10 cellular contexts compared by ENCODE assay signal in the genomic region with DNA sequence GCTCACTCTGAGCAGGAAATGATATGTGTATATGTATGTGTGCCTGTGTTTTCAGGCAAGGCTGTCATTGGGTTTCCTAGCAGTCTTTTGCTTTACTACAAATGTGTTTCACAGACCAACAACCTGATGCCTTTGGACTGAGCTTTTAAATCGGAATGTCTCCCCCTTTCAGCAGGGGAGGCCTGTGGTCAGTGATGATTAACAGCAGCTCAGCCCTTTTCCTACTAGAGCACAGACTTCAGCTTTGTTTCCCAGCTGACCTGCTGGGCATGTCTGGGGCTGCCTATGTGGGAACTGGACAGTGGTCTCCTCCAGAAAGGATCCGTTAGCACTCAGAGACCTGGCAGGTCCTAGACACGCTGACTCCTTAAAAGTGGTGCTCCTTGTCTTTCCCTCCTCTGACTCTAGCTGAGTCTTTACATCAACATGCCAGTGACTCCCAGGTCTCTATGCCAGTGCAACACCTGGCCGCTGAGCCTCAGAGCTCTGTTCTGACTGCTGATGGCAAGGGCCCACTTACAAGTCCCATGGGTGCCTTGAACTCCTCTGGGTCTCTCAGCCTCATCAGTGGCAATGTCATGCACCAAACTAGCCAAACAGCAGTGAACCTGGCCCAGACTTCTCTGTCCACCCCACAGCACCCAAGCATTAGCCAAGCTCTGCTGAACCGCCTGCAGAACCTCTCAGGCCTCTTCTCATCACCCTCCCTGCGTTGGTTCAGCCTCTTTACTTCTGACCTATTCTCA. TPM values are rescaled to one million over a fixed set of nuclear protein-coding genes. Genes with fewer than 3 reads are reported as not detected.
DNase-seq lines count a peak whose midpoint lies in the region; ATAC-seq and TF ChIP-seq lines count a peak whose summit lies in the region.
"Had no signal": no experiment of that assay in that cellular context is flagged by ENCODE, and none has a peak within 500 bp of the region (broad histone marks: within the 10 kb centered on the region; RNA-seq: fewer than 3 reads in every experiment).

No MANE protein-coding gene starts in this region.

- no peak overlapping the region for H3K4me3 ChIP-seq in AG10803 (ENCODE audit: low read length)
- no peak overlapping the region for H3K4me3 ChIP-seq in Caco-2 (ENCODE audit: low read depth, low read length)
- no peak overlapping the region for H3K4me3 ChIP-seq in colonic mucosa

- BruUV-seq in Caco-2 (replicated peaks; lab: Mats Ljungman, UMichigan), result no TSS peak

- no peak overlapping the region for H3K9ac ChIP-seq in colonic mucosa (ENCODE audit: low read depth in 2 of 2, low read length in 2 of 2)

- peak overlapping the region; percentile 14 to 87 for H3K27ac Mint-ChIP-seq in effector memory CD8-positive, alpha-beta T cell
- H3K27ac Mint-ChIP-seq in nephron (peak overlapping the region in 2 of 3 experiments; percentile 25 to 47), Caco-2 (ENCODE audit: unreplicated experiment) (no peak overlapping the region)

- H3K27me3 ChIP-seq in Caco-2 (replicated peaks; ENCODE audit: control insufficient read depth, insufficient read depth, low read length), result no peaks in the 10 kb centered on the region
- H3K27me3 ChIP-seq in colonic mucosa, result no peaks in the 10 kb centered on the region

- intact Hi-C loops in Caco-2 (cut with micrococcal nuclease; ENCODE audit: unreplicated experiment), result no loop called here
- intact Hi-C loops in colonic mucosa (cut with DNase I), result no loop called here

- POLR2A ChIA-PET in Caco-2 (lab: Charles Lee), result no interaction called here

- no peaks in the 10 kb centered on the region; the same call in 1 of the 2 replicates for H3K4me1 ChIP-seq in Caco-2
- peaks cover 12% of the 10 kb centered on the region for H3K4me1 ChIP-seq in colonic mucosa

- DNase-seq in AG10803 (ENCODE audit: low read depth), result peak; percentile 93
- peak; percentile 42 for DNase-seq in HS-5 (ENCODE audit: low read depth)
- DNase-seq in effector memory CD8-positive, alpha-beta T cell, result no peak
- no peak for DNase-seq in NCI-H1092 treated with DMSO at 0.1 percent for 48 hours (lab: John Stamatoyannopoulos, UW)
- no peak for DNase-seq in Caco-2
- DNase-seq in colonic mucosa, result no peak
- DNase-seq in NOMO-1 treated with DMSO at 0.1 percent for 48 hours (lab: John Stamatoyannopoulos, UW; ENCODE audit: unreplicated experiment), result no peak
- DNase-seq: activated CD8-positive, alpha-beta memory T cell treated with anti-CD3 and anti-CD28 coated beads for 24 hours; NCI-H774 had no signal

- peaks cover 27% of the 10 kb centered on the region for H3K36me3 Mint-ChIP-seq in effector memory CD8-positive, alpha-beta T cell (ENCODE audit: insufficient read depth)
- H3K36me3 Mint-ChIP-seq in nephron (ENCODE audit: low read depth) (peaks cover 33% of the 10 kb centered on the region), Caco-2 (ENCODE audit: insufficient read depth, unreplicated experiment) (peaks cover 36% of the 10 kb centered on the region)

- H3K27ac ChIP-seq in colonic mucosa, result no peak overlapping the region

- ATAC-seq in effector memory CD8-positive, alpha-beta T cell (replicated peaks), result no peak

- CTCF ChIA-PET in Caco-2 (lab: Charles Lee), result no interaction called here

- no peaks in the 10 kb centered on the region for H3K9me3 ChIP-seq in Caco-2
- no peaks in the 10 kb centered on the region for H3K9me3 ChIP-seq in colonic mucosa

- no peaks in the 10 kb centered on the region for H3K27me3 Mint-ChIP-seq in effector memory CD8-positive, alpha-beta T cell
- H3K27me3 Mint-ChIP-seq in nephron (ENCODE audit: low read depth) (no peaks in the 10 kb centered on the region), Caco-2 (ENCODE audit: insufficient read depth, unreplicated experiment) (no peaks in the 10 kb centered on the region)

- peak overlapping the region in 1 of 2 donors; percentile 26 for H3K4me3 Mint-ChIP-seq in effector memory CD8-positive, alpha-beta T cell
- H3K4me3 Mint-ChIP-seq in nephron (no peak overlapping the region), Caco-2 (ENCODE audit: unreplicated experiment) (no peak overlapping the region)

- H3K36me3 ChIP-seq in Caco-2 (ENCODE audit: control insufficient read depth, insufficient read depth, low read length) (peaks cover 2% of the 10 kb centered on the region; the same call in 1 of the 2 replicates), colonic mucosa (no peaks in the 10 kb centered on the region)

- no peak; the same call in 1 of the 2 replicates for TF ChIP-seq CTCF in AG10803 (conservative IDR thresholded peaks at IDR 0.05; ENCODE audit: low read length)
- TF ChIP-seq CTCF in nephron (IDR thresholded peaks at IDR 0.05; ENCODE audit: unreplicated experiment in 3 of 3), result no peak
- TF ChIP-seq CTCF in Caco-2 (IDR thresholded peaks at IDR 0.05; ENCODE audit: insufficient read depth in 1 of 2, low read depth in 1 of 2, low read length in 1 of 2, severe bottlenecking in 1 of 2, unreplicated experiment in 1 of 2), result no peak
- TF ChIP-seq CTCF in colonic mucosa (IDR thresholded peaks at IDR 0.05), result no peak

- H3K9me3 Mint-ChIP-seq in effector memory CD8-positive, alpha-beta T cell, result no peaks in the 10 kb centered on the region
- H3K9me3 Mint-ChIP-seq in nephron, result no peaks in the 10 kb centered on the region
- no peaks in the 10 kb centered on the region for H3K9me3 Mint-ChIP-seq in Caco-2 (ENCODE audit: unreplicated experiment)

- H3K4me1 Mint-ChIP-seq in effector memory CD8-positive, alpha-beta T cell (ENCODE audit: low read depth in 2 of 2), result peaks cover 71 to 77% of the 10 kb centered on the region in 2 donors
- peaks cover 50% of the 10 kb centered on the region for H3K4me1 Mint-ChIP-seq in nephron
- H3K4me1 Mint-ChIP-seq in Caco-2 (ENCODE audit: low read depth, unreplicated experiment), result peaks cover 6% of the 10 kb centered on the region

RNA-seq across cellular contexts. Expression of gene MACROH2A1, which starts 7.7 kb away (rescaled TPM):
- 236 and 269 TPM in 2 replicates for total RNA-seq in Caco-2 (2022)
- 100 to 1,000 TPM; 191 to 323 TPM for total RNA-seq in colonic mucosa

RNA-seq across cellular contexts. Expression of gene DCANP1, which starts 55.9 kb away (rescaled TPM):
- total RNA-seq in Caco-2 (2022), result not detected in 2 replicates
- not detected for total RNA-seq in colonic mucosa

Comparison
In these comparisons a context has a peak if more than half of its experiments do, and no peak if none do; other contexts are left out.
1. DNase-seq: peak in AG10803 (single experiment) and HS-5 (single experiment); none in effector memory CD8-positive, alpha-beta T cell (0 of 3), NCI-H1092 treated with DMSO at 0.1 percent for 48 hours (single experiment), Caco-2 (0 of 2), colonic mucosa (single experiment) and NOMO-1 treated with DMSO at 0.1 percent for 48 hours (single experiment).